17 cellular contexts compared by ENCODE assay signal in the genomic region with DNA sequence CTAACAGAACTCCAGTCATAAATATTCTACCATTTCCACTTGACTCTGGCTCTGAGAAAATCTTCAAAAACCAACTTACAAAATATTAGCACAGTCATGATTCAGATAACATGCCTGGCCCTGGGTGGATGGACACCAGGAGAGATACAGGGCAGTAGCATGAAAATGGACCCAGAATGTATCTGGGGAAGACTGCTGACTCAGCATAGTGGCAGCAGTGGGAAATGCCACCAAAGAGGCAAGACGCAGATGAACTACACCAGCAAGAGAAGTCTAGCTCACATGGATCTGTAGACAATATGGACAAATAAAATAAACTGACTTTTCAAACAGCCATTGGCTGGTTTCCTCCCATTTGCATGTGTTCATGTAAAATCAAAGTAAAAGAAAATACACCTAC.
DNase-seq lines count a peak whose midpoint lies in the region; ATAC-seq, FAIRE-seq and TF ChIP-seq lines count a peak whose summit lies in the region.
"Had no signal": no experiment of that assay in that cellular context is flagged by ENCODE, and none has a peak within 500 bp of the region (broad histone marks: within the 10 kb centered on the region; RNA-seq: fewer than 3 reads in every experiment).

No MANE protein-coding gene starts in this region.

- H3K9me3 ChIP-seq in A549 (no peaks in the 10 kb centered on the region), K562 (replicated peaks; ENCODE audit: control insufficient read depth, insufficient read depth, low read depth, low read length) (0 out of 2 replicates have a peak, but pooled peaks cover 2% of the 10 kb centered on the region), neural progenitor cell (ENCODE audit: low read depth) (no peaks in the 10 kb centered on the region)
- H3K9me3 ChIP-seq: Caco-2 had no signal

- H3K9me3 Mint-ChIP-seq in HFFc6 = no peaks in the 10 kb centered on the region
- H3K9me3 Mint-ChIP-seq in neural progenitor cell = peaks cover 2% of the 10 kb centered on the region
- H3K9me3 Mint-ChIP-seq: H9 had no signal

- no peak for FAIRE-seq in A549 (lab: Jason Lieb, UNC)
- FAIRE-seq in K562 (lab: Jason Lieb, UNC) = no peak
- FAIRE-seq: GM19239 had no signal

- H3K9ac ChIP-seq in K562 (ENCODE audit: insufficient read depth in 1 of 2, low read depth in 2 of 2, low read length in 2 of 2) (no peak overlapping the region), neural progenitor cell (no peak overlapping the region)
- H3K9ac ChIP-seq: GM23248 had no signal

- no peak for TF ChIP-seq POLR2A in A549 (IDR thresholded peaks at IDR 0.05; ENCODE audit: low read length)
- TF ChIP-seq POLR2A in K562 (conservative IDR thresholded peaks at IDR 0.05) = no peak

- no peaks in the 10 kb centered on the region for H3K36me3 ChIP-seq in K562 (ENCODE audit: control insufficient read depth, insufficient read depth, low read length)
- H3K36me3 ChIP-seq in neural progenitor cell = no peaks in the 10 kb centered on the region

- H3K4me3 ChIP-seq in A549 (no peak overlapping the region), K562 (no peak overlapping the region), neural progenitor cell (no peak overlapping the region)
- H3K4me3 ChIP-seq: GM23248 had no signal

- H3K4me3 Mint-ChIP-seq in HFFc6 = no peak overlapping the region
- no peak overlapping the region for H3K4me3 Mint-ChIP-seq in neural progenitor cell
- H3K4me3 Mint-ChIP-seq: CD4-positive, alpha-beta memory T cell; H9 had no signal

- CTCF ChIA-PET in A549 (lab: Yijun Ruan, JAX) (no interaction called here), K562 (lab: Yijun Ruan, JAX; ENCODE audit: low intra/inter-chr PET ratio) (no interaction called here)

- no peak overlapping the region for H2AFZ ChIP-seq in K562 (ENCODE audit: low read depth, low read length)
- H2AFZ ChIP-seq in neural progenitor cell (replicated peaks) = no peak overlapping the region
- H2AFZ ChIP-seq: GM23248 had no signal

- H3K4me1 ChIP-seq in A549 (no peaks in the 10 kb centered on the region), K562 (replicated peaks in 1 of 2; ENCODE audit: control insufficient read depth in 2 of 2, insufficient read depth in 2 of 2, low read length in 2 of 2) (no peaks in the 10 kb centered on the region), neural progenitor cell (no peaks in the 10 kb centered on the region)
- H3K4me1 ChIP-seq: Caco-2 had no signal

- POLR2A ChIA-PET in A549 (lab: Yijun Ruan, JAX) (no interaction called here), K562 (lab: Yijun Ruan, JAX) (no interaction called here)

- 5% methylated on average over 1 of the region's 1 CpG for WGBS in A549 (ENCODE audit: missing lambda C conversion rate)
- whole genome bisulfite sequencing in K562 (ENCODE audit: insufficient coverage, low coverage, missing lambda C conversion rate) = 0% methylated on average over 1 of the region's 1 CpG

- H3K4me2 ChIP-seq in A549 (no peak overlapping the region), K562 (ENCODE audit: insufficient read depth, low read length) (no peak overlapping the region), neural progenitor cell (no peak overlapping the region)

- H3K27me3 ChIP-seq in K562 (ENCODE audit: control insufficient read depth in 2 of 2, insufficient read depth in 2 of 2, low read length in 2 of 2) = no peaks in the 10 kb centered on the region
- peaks cover 13% of the 10 kb centered on the region for H3K27me3 ChIP-seq in neural progenitor cell

- no peak overlapping the region for H3K27ac ChIP-seq in A549
- H3K27ac ChIP-seq in K562 (ENCODE audit: extremely low read depth, low read depth, low read length) = no peak overlapping the region
- no peak overlapping the region for H3K27ac ChIP-seq in neural progenitor cell
- H3K27ac ChIP-seq: GM23248 had no signal

- TF ChIP-seq RAD21 in A549 (conservative IDR thresholded peaks at IDR 0.05 in 1 of 2, IDR thresholded peaks at IDR 0.05 in 1 of 2) (no peak), K562 (CRISPR knock-in tag; conservative IDR thresholded peaks at IDR 0.05 in 1 of 2, IDR thresholded peaks at IDR 0.05 in 1 of 2) (no peak)

- no peak for TF ChIP-seq CTCF in A549 (IDR thresholded peaks at IDR 0.05)
- TF ChIP-seq CTCF in HFFc6 (IDR thresholded peaks at IDR 0.05) = no peak
- no peak for TF ChIP-seq CTCF in K562 (IDR thresholded peaks at IDR 0.05 in 2 of 3, conservative IDR thresholded peaks at IDR 0.05 in 1 of 3; ENCODE audit: insufficient read depth in 2 of 3, low read depth in 1 of 3, low read length in 3 of 3)
- no peak for TF ChIP-seq CTCF in neural progenitor cell (IDR thresholded peaks at IDR 0.05)

- H3K27ac Mint-ChIP-seq in HFFc6 = peak overlapping the region; percentile 34; the same call in 1 of the 2 replicates
- H3K27ac Mint-ChIP-seq in neural progenitor cell = no peak overlapping the region
- H3K27ac Mint-ChIP-seq: CD4-positive, alpha-beta memory T cell; H9 had no signal

- H3K79me2 ChIP-seq in K562 (ENCODE audit: control insufficient read depth, insufficient read depth, low read length) (no peaks in the 10 kb centered on the region), neural progenitor cell (ENCODE audit: low read depth) (no peaks in the 10 kb centered on the region)

- H3K36me3 Mint-ChIP-seq in HFFc6 (ENCODE audit: low read depth) (peaks cover 61% of the 10 kb centered on the region), neural progenitor cell (peaks cover 9% of the 10 kb centered on the region)
- H3K36me3 Mint-ChIP-seq: CD4-positive, alpha-beta memory T cell had no signal

- in situ Hi-C loops in K562 (cut with MboI) = no loop called here

- no peaks in the 10 kb centered on the region for H4K20me1 ChIP-seq in K562 (replicated peaks; ENCODE audit: control insufficient read depth, insufficient read depth, low read length)
- no peaks in the 10 kb centered on the region for H4K20me1 ChIP-seq in neural progenitor cell (ENCODE audit: low read depth)

- H3K27me3 Mint-ChIP-seq in HFFc6 (ENCODE audit: insufficient read depth) = peaks cover 7% of the 10 kb centered on the region
- H3K27me3 Mint-ChIP-seq in neural progenitor cell (ENCODE audit: insufficient read depth, low read depth) = peaks cover 12% of the 10 kb centered on the region
- H3K27me3 Mint-ChIP-seq: CD4-positive, alpha-beta memory T cell had no signal

- H3K9me1 ChIP-seq in K562 (ENCODE audit: control insufficient read depth, insufficient read depth, low read length) = no peaks in the 10 kb centered on the region

- ATAC-seq in A549 (no peak), K562 (no peak)
- ATAC-seq: HCT116 had no signal

- DNase-seq in A549 (ENCODE audit: low read depth in 1 of 2, low spot score in 1 of 2) = no peak
- DNase-seq in HFFc6 = no peak
- no peak for DNase-seq in K562 (ENCODE audit: extremely low read depth in 1 of 4, low spot score in 3 of 4)
- peak; percentile 8 for DNase-seq in neural progenitor cell (ENCODE audit: low spot score)
- no peak for DNase-seq in islet precursor cell
- no peak for DNase-seq in DMS114 treated with DMSO at 0.1 percent for 48 hours (lab: John Stamatoyannopoulos, UW; ENCODE audit: unreplicated experiment)
- no peak for DNase-seq in SHP77 (lab: John Stamatoyannopoulos, UW)
- DNase-seq: 8988T; C1 segment of cervical spinal cord; Caco-2; CD4-positive, alpha-beta memory T cell; DMS79; GF-D8; GM23248; H9 had no signal

- H3K4me1 Mint-ChIP-seq in HFFc6 (ENCODE audit: low read depth) = peaks cover 37% of the 10 kb centered on the region
- peaks cover 2% of the 10 kb centered on the region for H3K4me1 Mint-ChIP-seq in neural progenitor cell
- H3K4me1 Mint-ChIP-seq: CD4-positive, alpha-beta memory T cell; H9 had no signal

- no peaks in the 10 kb centered on the region for H3F3A ChIP-seq in neural progenitor cell (ENCODE audit: low read depth)

- BruUV-seq in K562 (replicated peaks; lab: Mats Ljungman, UMichigan) = no TSS peak

- no peak for TF ChIP-seq EP300 in A549 (IDR thresholded peaks at IDR 0.05)
- no peak for TF ChIP-seq EP300 in K562 (IDR thresholded peaks at IDR 0.05; ENCODE audit: low read length)

- intact Hi-C loops in K562 (cut with micrococcal nuclease) = no loop called here

TF ChIP-seq in A549, 52 proteins besides CTCF, POLR2A, EP300 and RAD21:
- TF ChIP-seq CHD4 (IDR thresholded peaks at IDR 0.05; ENCODE audit: borderline replicate concordance) (no peak), RCOR1 (IDR thresholded peaks at IDR 0.05; ENCODE audit: low read depth, low read length) (no peak), MAFK (IDR thresholded peaks at IDR 0.05; ENCODE audit: partially characterized antibody) (peak; percentile 95), FOSB (CRISPR knock-in tag; IDR thresholded peaks at IDR 0.05) (no peak)

TF ChIP-seq in K562, 482 proteins besides CTCF, POLR2A, EP300 and RAD21:
- TF ChIP-seq MAFK (IDR thresholded peaks at IDR 0.05; ENCODE audit: low read length) (peak; percentile 98), C11orf30 (IDR thresholded peaks at IDR 0.05; ENCODE audit: low read depth) (peak; percentile 83), ZNF316 (IDR thresholded peaks at IDR 0.05) (peak; percentile 91), NR1H2 (CRISPR knock-in tag; IDR thresholded peaks at IDR 0.05) (no peak), PYGO2 (tag; IDR thresholded peaks at IDR 0.05) (no peak), DACH1 (IDR thresholded peaks at IDR 0.05; ENCODE audit: partially characterized antibody) (no peak), KLF10 (CRISPR knock-in tag; IDR thresholded peaks at IDR 0.05) (no peak), ELF2 (CRISPR knock-in tag; IDR thresholded peaks at IDR 0.05) (no peak), MAFG (tag; conservative IDR thresholded peaks at IDR 0.05) (peak; percentile 93), MAFF (IDR thresholded peaks at IDR 0.05; ENCODE audit: low read length) (peak; percentile 96)
- TF ChIP-seq, protein P1, sequence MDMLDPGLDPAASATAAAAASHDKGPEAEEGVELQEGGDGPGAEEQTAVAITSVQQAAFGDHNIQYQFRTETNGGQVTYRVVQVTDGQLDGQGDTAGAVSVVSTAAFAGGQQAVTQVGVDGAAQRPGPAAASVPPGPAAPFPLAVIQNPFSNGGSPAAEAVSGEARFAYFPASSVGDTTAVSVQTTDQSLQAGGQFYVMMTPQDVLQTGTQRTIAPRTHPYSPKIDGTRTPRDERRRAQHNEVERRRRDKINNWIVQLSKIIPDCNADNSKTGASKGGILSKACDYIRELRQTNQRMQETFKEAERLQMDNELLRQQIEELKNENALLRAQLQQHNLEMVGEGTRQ (CRISPR knock-in tag; IDR thresholded peaks at IDR 0.05) = no peak
